Comparison of ENCODE assay signal across 24 cellular contexts in the genomic region with DNA sequence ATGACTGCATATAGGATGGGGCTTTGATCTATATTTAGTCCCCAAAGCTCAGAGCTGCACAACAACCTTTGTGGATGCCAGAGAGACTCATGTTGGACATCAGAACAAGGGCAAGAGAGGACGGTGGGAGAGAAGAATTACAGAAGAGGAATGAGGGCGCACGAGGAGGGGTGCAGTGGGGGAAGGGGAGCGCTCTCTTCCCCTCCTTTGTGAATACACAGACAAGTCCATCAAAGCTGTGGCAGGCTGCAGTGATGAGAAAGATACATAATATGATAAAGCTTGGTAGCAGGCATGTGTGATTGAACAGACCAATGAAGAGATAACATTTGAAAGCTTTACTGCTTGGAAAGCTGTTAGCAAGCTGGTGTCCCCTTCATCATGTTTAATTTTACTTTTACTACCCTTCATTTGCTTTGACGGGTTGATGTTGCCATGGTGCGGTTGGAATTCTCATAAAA.
DNase-seq lines count a peak whose midpoint lies in the region; ATAC-seq, FAIRE-seq and TF ChIP-seq lines count a peak whose summit lies in the region.
"Had no signal": no experiment of that assay in that cellular context is flagged by ENCODE, and none has a peak within 500 bp of the region (broad histone marks: within the 10 kb centered on the region; RNA-seq: fewer than 3 reads in every experiment).

No MANE protein-coding gene starts in this region.

- no peak for ATAC-seq in activated T-cell treated with anti-CD3 and anti-CD28 coated beads, Interleukin-2, amount 50 U/mL, for 4 hours
- ATAC-seq: activated CD8-positive, alpha-beta memory T cell treated with anti-CD3 and anti-CD28 coated beads, Interleukin-2, amount 10 ng/mL, durations not matched to agents 7 days and 5 days; gastroesophageal sphincter; HepG2; right lobe of liver; stimulated activated naive CD8-positive, alpha-beta T cell treated with anti-CD3 and anti-CD28 coated beads, Interleukin-15, Interleukin-2, amounts not matched to agents 100 U/mL and 50 U/mL, for 24 hours had no signal

- H2AFZ ChIP-seq in Loucy (ENCODE audit: low read length): peak overlapping the region; percentile 33
- H2AFZ ChIP-seq in neural cell (ENCODE audit: low read depth, low read length): no peak overlapping the region
- H2AFZ ChIP-seq: parathyroid adenoma had no signal

- peak overlapping the region; percentile 35 for H3K27ac ChIP-seq in neural cell (ENCODE audit: low read length)
- H3K27ac ChIP-seq: gastroesophageal sphincter, parathyroid adenoma, right lobe of liver had no signal

- H3K4me2 ChIP-seq in Loucy (ENCODE audit: low read depth, low read length, poor library complexity, severe bottlenecking) (peak overlapping the region; percentile 33), neural cell (ENCODE audit: low read length) (no peak overlapping the region)

- no peak for TF ChIP-seq RAD21 in neural cell (conservative IDR thresholded peaks at IDR 0.05)

- H3F3A ChIP-seq in Loucy (ENCODE audit: low read depth): peaks cover 8% of the 10 kb centered on the region; the same call in 1 of the 2 replicates
- no peaks in the 10 kb centered on the region for H3F3A ChIP-seq in neural cell (ENCODE audit: insufficient read depth, low read length, poor library complexity, severe bottlenecking)

- H3K9me2 ChIP-seq in Loucy (replicated peaks; ENCODE audit: low read depth, low read length) (no peaks in the 10 kb centered on the region), neural cell (ENCODE audit: insufficient read depth, low read length) (no peaks in the 10 kb centered on the region)

- H3K4me3 ChIP-seq in Loucy (ENCODE audit: low read length, poor library complexity, severe bottlenecking) (peak overlapping the region; percentile 4), fibroblast of villous mesenchyme (ENCODE audit: low read depth, low read length) (no peak overlapping the region), neural cell (ENCODE audit: low read length) (peak overlapping the region; percentile 7)
- H3K4me3 ChIP-seq: gastroesophageal sphincter, right lobe of liver, thoracic aorta had no signal

- H3K79me2 ChIP-seq in Loucy (ENCODE audit: insufficient read depth, low read length) (no peaks in the 10 kb centered on the region), neural cell (replicated peaks; ENCODE audit: insufficient read depth, low read length) (no peaks in the 10 kb centered on the region)
- H3K79me2 ChIP-seq: parathyroid adenoma had no signal

- H3K36me3 Mint-ChIP-seq in activated T-cell treated with anti-CD3 and anti-CD28 coated beads, Interleukin-2, amount 50 U/mL, for 4 hours (ENCODE audit: insufficient read depth): no peaks in the 10 kb centered on the region
- H3K36me3 Mint-ChIP-seq: activated CD8-positive, alpha-beta memory T cell treated with anti-CD3 and anti-CD28 coated beads, Interleukin-2, amount 10 ng/mL, durations not matched to agents 7 days and 5 days; activated naive CD4-positive, alpha-beta T cell treated with anti-CD3 and anti-CD28 coated beads, Interleukin-2, amount 10 ng/mL, durations not matched to agents 7 days and 5 days; CD4-positive, CD25-positive, alpha-beta regulatory T cell had no signal

- peak; percentile 12 for TF ChIP-seq EP300 in neural cell (conservative IDR thresholded peaks at IDR 0.05; ENCODE audit: poor library complexity, severe bottlenecking)

- peaks cover 8% of the 10 kb centered on the region for H3K9me3 ChIP-seq in Loucy (ENCODE audit: insufficient read depth, low read depth, low read length)
- H3K9me3 ChIP-seq in neural cell (ENCODE audit: low read length): no peaks in the 10 kb centered on the region
- H3K9me3 ChIP-seq: right lobe of liver, thoracic aorta had no signal

- no peaks in the 10 kb centered on the region for H3K27me3 Mint-ChIP-seq in activated T-cell treated with anti-CD3 and anti-CD28 coated beads, Interleukin-2, amount 50 U/mL, for 4 hours (ENCODE audit: low read depth)
- H3K27me3 Mint-ChIP-seq: activated CD8-positive, alpha-beta memory T cell treated with anti-CD3 and anti-CD28 coated beads, Interleukin-2, amount 10 ng/mL, durations not matched to agents 7 days and 5 days; activated naive CD4-positive, alpha-beta T cell treated with anti-CD3 and anti-CD28 coated beads, Interleukin-2, amount 10 ng/mL, durations not matched to agents 7 days and 5 days; CD4-positive, CD25-positive, alpha-beta regulatory T cell had no signal

- peaks cover 37% of the 10 kb centered on the region for H3K4me1 ChIP-seq in Loucy (ENCODE audit: insufficient read depth, low read length, poor library complexity, severe bottlenecking)
- H3K4me1 ChIP-seq: parathyroid adenoma, right lobe of liver had no signal

- H3K27me3 ChIP-seq in Loucy (ENCODE audit: insufficient read depth, low read length, poor library complexity, severe bottlenecking) (no peaks in the 10 kb centered on the region), neural cell (ENCODE audit: insufficient read depth, low read depth, low read length) (peaks cover 49% of the 10 kb centered on the region)
- H3K27me3 ChIP-seq: gastroesophageal sphincter, right lobe of liver had no signal

- H4K20me1 ChIP-seq in Loucy (ENCODE audit: insufficient read depth, low read length, poor library complexity, severe bottlenecking): no peaks in the 10 kb centered on the region
- no peaks in the 10 kb centered on the region for H4K20me1 ChIP-seq in neural cell (ENCODE audit: insufficient read depth)

- H3K9me3 Mint-ChIP-seq in activated T-cell treated with anti-CD3 and anti-CD28 coated beads, Interleukin-2, amount 50 U/mL, for 4 hours: peaks cover 8% of the 10 kb centered on the region

- no peak overlapping the region for H3K9ac ChIP-seq in Loucy (ENCODE audit: low read depth, low read length, poor library complexity, severe bottlenecking)
- H3K9ac ChIP-seq in neural cell (ENCODE audit: low read length): no peak overlapping the region
- H3K9ac ChIP-seq: parathyroid adenoma had no signal

- TF ChIP-seq CTCF in Loucy (conservative IDR thresholded peaks at IDR 0.05; ENCODE audit: low read length) (no peak), fibroblast of villous mesenchyme (IDR thresholded peaks at IDR 0.05; ENCODE audit: insufficient read depth, low read depth, low read length) (no peak), neural cell (IDR thresholded peaks at IDR 0.05; ENCODE audit: poor library complexity, severe bottlenecking) (no peak), D721Med (IDR thresholded peaks at IDR 0.05; ENCODE audit: insufficient read depth, missing control alignments) (no peak)

- H3K4me3 Mint-ChIP-seq in activated T-cell treated with anti-CD3 and anti-CD28 coated beads, Interleukin-2, amount 50 U/mL, for 4 hours: no peak overlapping the region
- H3K4me3 Mint-ChIP-seq: activated CD8-positive, alpha-beta memory T cell treated with anti-CD3 and anti-CD28 coated beads, Interleukin-2, amount 10 ng/mL, durations not matched to agents 7 days and 5 days; activated naive CD4-positive, alpha-beta T cell treated with anti-CD3 and anti-CD28 coated beads, Interleukin-2, amount 10 ng/mL, durations not matched to agents 7 days and 5 days; CD4-positive, CD25-positive, alpha-beta regulatory T cell had no signal

- H3K36me3 ChIP-seq in Loucy (ENCODE audit: insufficient read depth, low read length) (no peaks in the 10 kb centered on the region), neural cell (ENCODE audit: insufficient read depth, low read length) (no peaks in the 10 kb centered on the region)
- H3K36me3 ChIP-seq: gastroesophageal sphincter, right lobe of liver, thoracic aorta had no signal

- DNase-seq in fibroblast of villous mesenchyme (ENCODE audit: low read depth) (peak; percentile 21), DMS 273 (lab: John Stamatoyannopoulos, UW; ENCODE audit: unreplicated experiment) (no peak), D721Med (ENCODE audit: insufficient read length, low spot score) (no peak), DMS53 treated with DMSO at 0.1 percent for 48 hours (lab: John Stamatoyannopoulos, UW; ENCODE audit: unreplicated experiment) (no peak)
- DNase-seq in activated T-cell treated with anti-CD3 and anti-CD28 coated beads, Interleukin-2, amount 50 U/mL, for 4 hours: no peak
- DNase-seq: activated CD4-positive, alpha-beta T cell treated with anti-CD3 and anti-CD28 coated beads for 48 hours; activated CD8-positive, alpha-beta memory T cell treated with anti-CD3 and anti-CD28 coated beads, Interleukin-2, amount 10 ng/mL, durations not matched to agents 7 days and 5 days; activated naive CD4-positive, alpha-beta T cell treated with anti-CD3 and anti-CD28 coated beads, Interleukin-2, amount 10 ng/mL, durations not matched to agents 7 days and 5 days; CD4-positive, CD25-positive, alpha-beta regulatory T cell; cortex of kidney; DMS 273 treated with DMSO at 0.1 percent for 48 hours; kidney; NCI-H1048; NCI-H187 treated with DMSO at 0.1 percent for 48 hours; right lobe of liver; stimulated activated naive CD8-positive, alpha-beta T cell treated with anti-CD3 and anti-CD28 coated beads, Interleukin-15, Interleukin-2, amounts not matched to agents 100 U/mL and 50 U/mL, for 24 hours; T-helper 2 cell had no signal

- no peak for FAIRE-seq in D721Med (lab: Jason Lieb, UNC)
- FAIRE-seq: HepG2, kidney, RCC 7860 had no signal

- H3K4me1 Mint-ChIP-seq in activated T-cell treated with anti-CD3 and anti-CD28 coated beads, Interleukin-2, amount 50 U/mL, for 4 hours (ENCODE audit: low read depth): no peaks in the 10 kb centered on the region
- H3K4me1 Mint-ChIP-seq: activated CD8-positive, alpha-beta memory T cell treated with anti-CD3 and anti-CD28 coated beads, Interleukin-2, amount 10 ng/mL, durations not matched to agents 7 days and 5 days; activated naive CD4-positive, alpha-beta T cell treated with anti-CD3 and anti-CD28 coated beads, Interleukin-2, amount 10 ng/mL, durations not matched to agents 7 days and 5 days; CD4-positive, CD25-positive, alpha-beta regulatory T cell had no signal

TF ChIP-seq in neural cell, 6 proteins besides CTCF, POLR2A, EP300 and RAD21 (continues in another document):
- TF ChIP-seq SMC3 (conservative IDR thresholded peaks at IDR 0.05; ENCODE audit: poor library complexity): no peak
